Comparison of ENCODE assay signal across 1 cellular context in the genomic region with DNA sequence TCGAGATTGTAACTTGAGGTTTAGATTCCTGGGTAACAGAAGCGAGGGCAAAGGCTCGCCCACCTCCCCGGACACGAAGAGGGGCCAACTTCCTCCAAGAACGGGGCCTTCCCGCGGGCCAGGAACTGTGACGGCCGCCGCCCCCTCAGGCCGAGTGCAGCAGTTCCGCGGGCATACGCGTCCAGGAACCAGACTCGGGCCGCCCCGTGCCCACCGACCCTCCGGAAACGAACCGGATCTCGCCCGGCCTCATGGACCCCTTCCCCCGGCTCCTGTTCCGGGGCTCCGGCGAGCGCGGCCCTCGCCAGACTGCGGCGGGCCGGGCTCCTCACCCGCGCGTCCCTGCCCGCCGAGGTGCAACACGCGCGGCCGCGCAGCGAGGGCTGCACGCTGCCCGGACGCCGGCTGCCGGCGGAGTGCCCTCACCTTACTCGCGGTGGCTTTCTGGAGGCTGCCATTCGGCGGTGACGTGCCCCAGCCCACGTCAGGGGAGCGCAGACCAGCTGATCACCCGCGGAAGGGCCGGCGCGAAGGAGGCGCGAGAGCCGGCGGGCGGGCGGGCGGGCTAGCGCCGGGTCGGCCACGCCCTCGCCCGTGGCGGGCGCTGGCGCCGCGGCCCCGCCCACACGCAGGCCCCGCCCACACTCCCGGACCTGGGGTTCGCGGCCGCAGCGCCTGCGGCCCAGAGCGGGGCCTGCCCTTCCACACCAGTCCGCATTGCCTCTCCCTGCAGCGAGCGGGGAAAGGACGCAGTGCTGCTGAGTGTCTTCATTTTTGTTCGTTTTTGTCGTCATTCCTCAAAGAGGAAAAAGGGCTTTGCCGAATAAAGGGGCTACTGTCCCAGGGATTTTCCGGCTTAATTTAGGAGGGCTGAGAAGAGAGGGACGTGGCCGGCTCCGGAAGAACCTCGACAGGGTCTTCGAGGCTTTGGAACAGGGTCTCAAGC.
TF ChIP-seq lines count a peak whose summit lies in the region.

Gene XPNPEP1 (minus strand): TSS at position 536 of the 946 bp plus-strand sequence. CDS start 78 bp downstream, at position 458.

TF ChIP-seq in K562, 482 proteins besides CTCF, POLR2A, EP300 and RAD21 (continued from another document and continues in another):
- TF ChIP-seq CHD7 (IDR thresholded peaks at IDR 0.05; ENCODE audit: low read depth, low read length) (no peak), SFPQ (IDR thresholded peaks at IDR 0.05; ENCODE audit: low read depth, low read length) (no peak), SREBF1 (IDR thresholded peaks at IDR 0.05; ENCODE audit: borderline replicate concordance, low read depth, low read length) (no peak), KAT2B (IDR thresholded peaks at IDR 0.05; ENCODE audit: low read depth, low read length) (no peak), ZNF318 (IDR thresholded peaks at IDR 0.05; ENCODE audit: borderline replicate concordance in 1 of 2, low read depth in 1 of 2) (no peak), TBP (optimal IDR thresholded peaks at IDR 0.05; ENCODE audit: low read depth, low read length) (peak; percentile 74), ZNF165 (CRISPR knock-in tag; IDR thresholded peaks at IDR 0.05; ENCODE audit: borderline replicate concordance) (no peak), MITF (IDR thresholded peaks at IDR 0.05) (no peak), CBFA2T2 (conservative IDR thresholded peaks at IDR 0.05) (no peak), ESRRB (CRISPR knock-in tag; IDR thresholded peaks at IDR 0.05; ENCODE audit: borderline replicate concordance) (no peak), HES1 (IDR thresholded peaks at IDR 0.05; ENCODE audit: low read depth) (no peak), ZNF133 (CRISPR knock-in tag; IDR thresholded peaks at IDR 0.05) (no peak), CBX5 (IDR thresholded peaks at IDR 0.05; ENCODE audit: borderline replicate concordance, low read depth) (no peak), ZNF444 (CRISPR knock-in tag; IDR thresholded peaks at IDR 0.05) (no peak), NR2C2 (CRISPR knock-in tag; IDR thresholded peaks at IDR 0.05) (no peak), NR2C2 (tag; IDR thresholded peaks at IDR 0.05) (peak; percentile 57), ZNF695 (CRISPR knock-in tag; IDR thresholded peaks at IDR 0.05) (no peak), MEF2A (IDR thresholded peaks at IDR 0.05; ENCODE audit: control insufficient read depth, low read depth, low read length) (no peak), BRF1 (IDR thresholded peaks at IDR 0.05; ENCODE audit: borderline replicate concordance, extremely low read depth, insufficient read length) (no peak), ZNF780A (CRISPR knock-in tag; IDR thresholded peaks at IDR 0.05) (no peak)
- TF ChIP-seq, protein P1, sequence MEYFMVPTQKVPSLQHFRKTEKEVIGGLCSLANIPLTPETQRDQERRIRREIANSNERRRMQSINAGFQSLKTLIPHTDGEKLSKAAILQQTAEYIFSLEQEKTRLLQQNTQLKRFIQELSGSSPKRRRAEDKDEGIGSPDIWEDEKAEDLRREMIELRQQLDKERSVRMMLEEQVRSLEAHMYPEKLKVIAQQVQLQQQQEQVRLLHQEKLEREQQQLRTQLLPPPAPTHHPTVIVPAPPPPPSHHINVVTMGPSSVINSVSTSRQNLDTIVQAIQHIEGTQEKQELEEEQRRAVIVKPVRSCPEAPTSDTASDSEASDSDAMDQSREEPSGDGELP (CRISPR knock-in tag; IDR thresholded peaks at IDR 0.05; ENCODE audit: borderline replicate concordance) = peak; percentile 97
